Comparison of ENCODE assay signal across 5 cellular contexts in genomic region chrX:82362990-82363389, GRCh38.
"Had no signal": no experiment of that assay in that cellular context is flagged by ENCODE, and none has a peak within 500 bp of the region (broad histone marks: within the 10 kb centered on the region; RNA-seq: fewer than 3 reads in every experiment).

No MANE protein-coding gene starts in this region.

- ATAC-seq: K562 had no signal

- FAIRE-seq: HTR-8/SVneo, K562 had no signal

- H3K27ac ChIP-seq: HL-60 had no signal

- DNase-seq: IMR-90, KBM-7 had no signal

- H3K4me3 ChIP-seq: K562 had no signal
